Comparison of ENCODE assay signal across 9 cellular contexts in genomic region chr3:123025642-123026521, GRCh38. TPM values are rescaled to one million over a fixed set of nuclear protein-coding genes. Genes with fewer than 3 reads are reported as not detected.
DNase-seq lines count a peak whose midpoint lies in the region; ATAC-seq and TF ChIP-seq lines count a peak whose summit lies in the region.
"Had no signal": no experiment of that assay in that cellular context is flagged by ENCODE, and none has a peak within 500 bp of the region (broad histone marks: within the 10 kb centered on the region; RNA-seq: fewer than 3 reads in every experiment).

No MANE protein-coding gene starts in this region.

- ATAC-seq in activated B cell treated with CpG ODN at 0.5 μM for 24 hours (ENCODE audit: low read depth), result no peak
- ATAC-seq in right cardiac atrium, result peak; percentile 36 to 38
- no peak for ATAC-seq in HG03175 (IDR thresholded peaks at IDR 0.05; ENCODE audit: unreplicated experiment)
- ATAC-seq in HG03521 (IDR thresholded peaks at IDR 0.05; ENCODE audit: unreplicated experiment), result no peak
- no peak for ATAC-seq in HG02588 (IDR thresholded peaks at IDR 0.05; ENCODE audit: unreplicated experiment)

- H3K36me3 Mint-ChIP-seq in activated B cell treated with CpG ODN at 0.5 μM for 24 hours (ENCODE audit: low read depth), result no peaks in the 10 kb centered on the region

- peaks cover 19% of the 10 kb centered on the region for H3K4me1 Mint-ChIP-seq in activated B cell treated with CpG ODN at 0.5 μM for 24 hours

- TF ChIP-seq CTCF in activated B cell treated with CpG ODN at 0.5 μM for 24 hours (IDR thresholded peaks at IDR 0.05) (no peak), retinal pigment epithelial cell (conservative IDR thresholded peaks at IDR 0.05; ENCODE audit: low read depth, low read length) (no peak)

- intact Hi-C loops in activated B cell treated with CpG ODN at 0.5 μM for 24 hours (cut with micrococcal nuclease) (loop anchor here (1.0 to 5.0 kb wide), 2 partner anchors 348 to 569 kb away; no protein-coding TSS in a partner anchor), right cardiac atrium (cut with DNase I) (loop anchor here in 3 of 4 donors (5.0 kb wide), 1 partner anchor 84 kb away; no protein-coding TSS in a partner anchor)

- no peaks in the 10 kb centered on the region for H3K27me3 ChIP-seq in right cardiac atrium (ENCODE audit: control insufficient read depth, insufficient read depth)

- no peak overlapping the region for H3K27ac Mint-ChIP-seq in activated B cell treated with CpG ODN at 0.5 μM for 24 hours

- POLR2A ChIA-PET in activated B cell treated with CpG ODN at 0.5 μM for 24 hours (lab: Charles Lee), result no interaction called here

- H3K27me3 Mint-ChIP-seq in activated B cell treated with CpG ODN at 0.5 μM for 24 hours, result peaks cover 42% of the 10 kb centered on the region

- H3K9me3 ChIP-seq in right cardiac atrium (ENCODE audit: control insufficient read depth, low read length), result no peaks in the 10 kb centered on the region

- peaks cover 2% of the 10 kb centered on the region for H3K4me1 ChIP-seq in right cardiac atrium (ENCODE audit: control insufficient read depth, insufficient read depth, low read length)

- DNase-seq in Daoy (ENCODE audit: low read depth) (peak; percentile 54), activated B cell treated with CpG ODN at 0.5 μM for 24 hours (no peak), right cardiac atrium (peak; percentile 26 to 75 (median 63)), retinal pigment epithelial cell (ENCODE audit: low read depth) (no peak)
- DNase-seq in activated CD4-positive, CD25-positive, alpha-beta regulatory T cell treated with anti-CD3 and anti-CD28 coated beads, Interleukin-2, amount 50 U/mL, for 72 hours, result no peak

- H3K4me3 ChIP-seq in right cardiac atrium (ENCODE audit: low read length) (peak overlapping the region; percentile 74), retinal pigment epithelial cell (ENCODE audit: low read length) (peak overlapping the region; percentile 44)

- no peak overlapping the region for H3K27ac ChIP-seq in right cardiac atrium (ENCODE audit: low read length)

- H3K9me3 Mint-ChIP-seq in activated B cell treated with CpG ODN at 0.5 μM for 24 hours, result no peaks in the 10 kb centered on the region

- 24% methylated on average over 33 of the region's 33 CpGs for WGBS in right cardiac atrium

- H3K4me3 Mint-ChIP-seq in activated B cell treated with CpG ODN at 0.5 μM for 24 hours, result peak overlapping the region; percentile 84

- CTCF ChIA-PET in activated B cell treated with CpG ODN at 0.5 μM for 24 hours (lab: Charles Lee), result interaction anchor here (1.0 kb wide), 1 partner anchor 84 kb away, joined by 3 read pairs; no protein-coding TSS in a partner anchor

RNA-seq across cellular contexts. Expression of gene SEMA5B, which starts 1.7 kb away (rescaled TPM):
- not detected in 2 replicates for total RNA-seq in Daoy (2014; rRNA removed; shearing (Covaris generic))
- total RNA-seq in activated B cell treated with CpG ODN at 0.5 μM for 24 hours (1.0 and 1.6 TPM in 2 replicates), right cardiac atrium (1 to 10 TPM in 3 of 4 donors, under 1 TPM in 1; 0.72 to 4.9 (median 3.1) TPM)
- polyA plus RNA-seq in right cardiac atrium, result 3.3 TPM
- total RNA-seq: HT1080 had no signal

RNA-seq across cellular contexts. Expression of gene PDIA5, which starts 40.9 kb away (rescaled TPM):
- 17.6 and 21.6 TPM in 2 replicates for total RNA-seq in Daoy (2014; rRNA removed; shearing (Covaris generic))
- total RNA-seq in activated B cell treated with CpG ODN at 0.5 μM for 24 hours (8.5 and 10.7 TPM in 2 replicates), right cardiac atrium (10 to 100 TPM in 2 of 4 donors, 1 to 10 TPM in 2; 8.8 to 11.1 (median 9.9) TPM)
- polyA plus RNA-seq in right cardiac atrium, result 8.3 TPM

Comparison
In these comparisons a context has a peak if more than half of its experiments do, and no peak if none do; other contexts are left out.
1. DNase-seq: peak in Daoy (single experiment) and right cardiac atrium (3 of 3); none in activated B cell treated with CpG ODN at 0.5 μM for 24 hours (single experiment), retinal pigment epithelial cell (single experiment) and activated CD4-positive, CD25-positive, alpha-beta regulatory T cell treated with anti-CD3 and anti-CD28 coated beads, Interleukin-2, amount 50 U/mL, for 72 hours (single experiment).
2. ATAC-seq: peak in right cardiac atrium (2 of 2); none in activated B cell treated with CpG ODN at 0.5 μM for 24 hours (single experiment), HG03175 (single experiment), HG03521 (single experiment) and HG02588 (single experiment).